ENCODE assay signal across 27 cellular contexts in the genomic region with DNA sequence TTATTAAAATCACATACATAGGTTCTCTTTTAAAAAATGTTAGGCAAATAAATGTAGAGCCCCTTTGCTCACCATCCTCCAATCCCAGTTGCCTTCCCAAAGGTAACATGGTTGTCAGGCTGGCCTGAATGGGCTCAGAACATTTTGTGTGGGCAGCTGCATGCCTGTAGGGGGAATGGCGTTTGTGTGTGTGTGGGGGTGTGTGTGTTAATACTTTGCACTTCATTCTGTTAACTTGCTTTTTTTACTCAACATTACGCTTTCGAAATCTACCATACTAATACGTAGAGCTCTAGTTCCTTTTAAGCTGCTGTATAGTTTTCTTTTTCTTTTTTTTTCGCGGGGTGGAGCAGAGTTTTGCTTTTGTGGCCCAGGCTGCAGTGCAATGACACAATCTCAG. TPM values are rescaled to one million over a fixed set of nuclear protein-coding genes. Genes with fewer than 3 reads are reported as not detected.
DNase-seq lines count a peak whose midpoint lies in the region; ATAC-seq, FAIRE-seq and TF ChIP-seq lines count a peak whose summit lies in the region.
"Had no signal": no experiment of that assay in that cellular context is flagged by ENCODE, and none has a peak within 500 bp of the region (broad histone marks: within the 10 kb centered on the region; RNA-seq: fewer than 3 reads in every experiment).

No MANE protein-coding gene starts in this region.

- no peak for TF ChIP-seq CTCF in SK-N-SH (IDR thresholded peaks at IDR 0.05)
- no peak for TF ChIP-seq CTCF in astrocyte (IDR thresholded peaks at IDR 0.05; ENCODE audit: insufficient read depth, low read depth, low read length)
- no peak for TF ChIP-seq CTCF in thoracic aorta (IDR thresholded peaks at IDR 0.05)
- no peak for TF ChIP-seq CTCF in progenitor cell of endocrine pancreas (IDR thresholded peaks at IDR 0.05; ENCODE audit: unreplicated experiment)
- TF ChIP-seq CTCF in BE2C (IDR thresholded peaks at IDR 0.05; ENCODE audit: low read depth, low read length), result no peak
- TF ChIP-seq CTCF in RWPE1 (conservative IDR thresholded peaks at IDR 0.05; ENCODE audit: low read depth), result no peak

- H3K9me3 ChIP-seq in SK-N-SH (no peaks in the 10 kb centered on the region), astrocyte (ENCODE audit: insufficient read depth, low read depth, low read length) (no peaks in the 10 kb centered on the region), thoracic aorta (no peaks in the 10 kb centered on the region), BE2C (no peaks in the 10 kb centered on the region)
- H3K9me3 ChIP-seq: Peyer's patch had no signal

- H3K79me2 ChIP-seq in SK-N-SH (ENCODE audit: insufficient read depth) (no peaks in the 10 kb centered on the region), astrocyte (ENCODE audit: insufficient read depth, low read length) (no peaks in the 10 kb centered on the region)

- H3K4me1 Mint-ChIP-seq in astrocyte (ENCODE audit: low read depth, unreplicated experiment) (peaks cover 12% of the 10 kb centered on the region), progenitor cell of endocrine pancreas (ENCODE audit: low read depth) (no peaks in the 10 kb centered on the region)
- H3K4me1 Mint-ChIP-seq: activated CD4-positive, alpha-beta T cell treated with anti-CD3 and anti-CD28 coated beads for 36 hours; natural killer cell had no signal

- H3K9me3 Mint-ChIP-seq in astrocyte (ENCODE audit: unreplicated experiment) (no peaks in the 10 kb centered on the region), progenitor cell of endocrine pancreas (ENCODE audit: low read depth) (no peaks in the 10 kb centered on the region)
- H3K9me3 Mint-ChIP-seq: activated naive CD8-positive, alpha-beta T cell treated with anti-CD3 and anti-CD28 coated beads, Interleukin-2, amount 50 U/mL, for 24 hours; activated T-cell treated with anti-CD3 and anti-CD28 coated beads, Interleukin-2, amount 50 U/mL, for 24 hours; brain; CD8-positive, alpha-beta memory T cell; HFFc6; natural killer cell had no signal

- DNase-seq in SK-N-SH (no peak), MV-4-11 (lab: John Stamatoyannopoulos, UW) (peak; percentile 62), astrocyte (ENCODE audit: low read depth) (no peak), thoracic aorta (ENCODE audit: low spot score) (no peak), progenitor cell of endocrine pancreas (ENCODE audit: low spot score, unreplicated experiment) (no peak), BE2C (no peak), RWPE1 (ENCODE audit: low spot score) (no peak)
- DNase-seq: 8988T; activated CD4-positive, alpha-beta T cell treated with anti-CD3 and anti-CD28 coated beads for 36 hours; activated gamma-delta T cell treated with Interleukin-2 at 50 U/mL for 16 hours; activated naive CD8-positive, alpha-beta T cell treated with anti-CD3 and anti-CD28 coated beads, Interleukin-2, amount 50 U/mL, for 24 hours; activated T-cell treated with anti-CD3 and anti-CD28 coated beads, Interleukin-2, amount 50 U/mL, for 24 hours; CD8-positive, alpha-beta memory T cell; DMS153; HFFc6; natural killer cell; NCI-H1105 treated with DMSO at 0.1 percent for 48 hours; NCI-H1930; NCI-H69; Peyer's patch had no signal

- peak overlapping the region; percentile 87; the same call in 1 of the 2 replicates for H2AFZ ChIP-seq in SK-N-SH (ENCODE audit: low read depth)
- no peak overlapping the region for H2AFZ ChIP-seq in astrocyte (ENCODE audit: low read depth, low read length)

- H4K20me1 ChIP-seq in SK-N-SH (ENCODE audit: insufficient read depth), result no peaks in the 10 kb centered on the region
- H4K20me1 ChIP-seq in astrocyte (ENCODE audit: insufficient read depth, low read length), result no peaks in the 10 kb centered on the region

- no peak for TF ChIP-seq RAD21 in SK-N-SH (IDR thresholded peaks at IDR 0.05; ENCODE audit: low read length)

- ATAC-seq in SK-N-SH treated with all-trans-retinoic acid at 6 μM for 48 hours (no peak), thoracic aorta (ENCODE audit: insufficient number of reproducible peaks, low FRiP score, low read depth) (no peak)
- ATAC-seq: activated CD4-positive, alpha-beta T cell treated with anti-CD3 and anti-CD28 coated beads for 36 hours; activated naive CD8-positive, alpha-beta T cell treated with anti-CD3 and anti-CD28 coated beads, Interleukin-2, amount 50 U/mL, for 24 hours; natural killer cell had no signal

- H3K9me2 ChIP-seq in SK-N-SH, result no peaks in the 10 kb centered on the region

- H3K27me3 Mint-ChIP-seq in astrocyte (ENCODE audit: low read depth, unreplicated experiment), result no peaks in the 10 kb centered on the region
- peaks cover 21% of the 10 kb centered on the region for H3K27me3 Mint-ChIP-seq in progenitor cell of endocrine pancreas

- no peak for FAIRE-seq in astrocyte (lab: Jason Lieb, UNC)
- FAIRE-seq: HepG2, islet of Langerhans had no signal

- H3K27me3 ChIP-seq in SK-N-SH (ENCODE audit: insufficient read depth), result no peaks in the 10 kb centered on the region
- no peaks in the 10 kb centered on the region for H3K27me3 ChIP-seq in astrocyte (ENCODE audit: insufficient read depth, low read length)
- no peaks in the 10 kb centered on the region for H3K27me3 ChIP-seq in thoracic aorta (replicated peaks; ENCODE audit: insufficient read depth)
- H3K27me3 ChIP-seq in BE2C, result no peaks in the 10 kb centered on the region

- H3K4me3 ChIP-seq in SK-N-SH (ENCODE audit: low read depth in 2 of 2, low read length in 1 of 2), result no peak overlapping the region
- H3K4me3 ChIP-seq in astrocyte (ENCODE audit: insufficient read depth, low read depth, low read length), result no peak overlapping the region
- H3K4me3 ChIP-seq in thoracic aorta, result no peak overlapping the region
- no peak overlapping the region for H3K4me3 ChIP-seq in BE2C (ENCODE audit: low read depth, low read length)
- H3K4me3 ChIP-seq: Peyer's patch, SK-N-MC had no signal

- no peak overlapping the region for H3K9ac ChIP-seq in SK-N-SH
- H3K9ac ChIP-seq in astrocyte (ENCODE audit: low read length), result no peak overlapping the region

- H3K36me3 Mint-ChIP-seq in astrocyte (ENCODE audit: low read depth, unreplicated experiment) (peaks cover 14% of the 10 kb centered on the region), progenitor cell of endocrine pancreas (ENCODE audit: insufficient read depth) (no peaks in the 10 kb centered on the region)
- H3K36me3 Mint-ChIP-seq: brain, natural killer cell had no signal

- 96% methylated on average over 6 of the region's 6 CpGs for WGBS in SK-N-SH (ENCODE audit: low lambda C conversion rate)

- H3F3A ChIP-seq in SK-N-SH (replicated peaks; ENCODE audit: insufficient read depth), result peaks cover 16% of the 10 kb centered on the region

- no peaks in the 10 kb centered on the region for H3K36me3 ChIP-seq in SK-N-SH (replicated peaks in 1 of 2; ENCODE audit: control insufficient read depth in 1 of 2, insufficient read depth in 2 of 2, low read length in 1 of 2)
- no peaks in the 10 kb centered on the region for H3K36me3 ChIP-seq in astrocyte (ENCODE audit: insufficient read depth, low read length)
- no peaks in the 10 kb centered on the region for H3K36me3 ChIP-seq in thoracic aorta
- H3K36me3 ChIP-seq in BE2C, result no peaks in the 10 kb centered on the region
- H3K36me3 ChIP-seq: Peyer's patch had no signal

- H3K27ac ChIP-seq in SK-N-SH (ENCODE audit: low read depth in 2 of 2, low read length in 1 of 2) (peak overlapping the region in 1 of 2 experiments; percentile 80; a peak in 1 of 4 replicates), astrocyte (ENCODE audit: low read depth, low read length) (no peak overlapping the region), thoracic aorta (peak overlapping the region; percentile 80 to 88), RWPE1 (no peak overlapping the region)
- H3K27ac ChIP-seq: HL-60, SK-N-MC had no signal

- H3K27ac Mint-ChIP-seq in astrocyte (ENCODE audit: unreplicated experiment) (peak overlapping the region; percentile 56), progenitor cell of endocrine pancreas (no peak overlapping the region)
- H3K27ac Mint-ChIP-seq: activated CD4-positive, alpha-beta T cell treated with anti-CD3 and anti-CD28 coated beads for 36 hours; activated naive CD8-positive, alpha-beta T cell treated with anti-CD3 and anti-CD28 coated beads, Interleukin-2, amount 50 U/mL, for 24 hours; activated T-cell treated with anti-CD3 and anti-CD28 coated beads, Interleukin-2, amount 50 U/mL, for 24 hours; CD8-positive, alpha-beta memory T cell; natural killer cell had no signal

- H3K4me1 ChIP-seq in SK-N-SH (ENCODE audit: control insufficient read depth in 1 of 2, insufficient read depth in 2 of 2, low read depth in 1 of 2, low read length in 1 of 2), result peaks cover 13 to 23% of the 10 kb centered on the region in 2 experiments; a peak in 2 of 4 replicates
- H3K4me1 ChIP-seq in astrocyte (ENCODE audit: insufficient read depth, low read length), result peaks cover 22% of the 10 kb centered on the region
- H3K4me1 ChIP-seq in thoracic aorta (ENCODE audit: control insufficient read depth in 1 of 2, low read depth in 2 of 2), result peaks cover 22 to 53% of the 10 kb centered on the region in 2 donors
- H3K4me1 ChIP-seq in BE2C, result no peaks in the 10 kb centered on the region

- TF ChIP-seq EP300 in SK-N-SH (IDR thresholded peaks at IDR 0.05; ENCODE audit: borderline replicate concordance in 1 of 2, low read depth in 1 of 2, low read length in 1 of 2), result no peak

- CTCF ChIA-PET in SK-N-SH (lab: Yijun Ruan, JAX) (interaction anchor here (0.7 to 4.3 kb wide), 3 partner anchors 25 to 114 kb away, joined by 3 to 32 read pairs (median 8); partner anchors contain the start of gene RBM22), RWPE1 (lab: Yijun Ruan, JAX) (no interaction called here)

- POLR2A ChIA-PET in SK-N-SH (lab: Yijun Ruan, JAX), result no interaction called here
- POLR2A ChIA-PET in RWPE1 (lab: Yijun Ruan, JAX; ENCODE audit: low non-redundant PET), result no interaction called here

- H3K4me3 Mint-ChIP-seq in astrocyte (ENCODE audit: unreplicated experiment), result no peak overlapping the region
- no peak overlapping the region for H3K4me3 Mint-ChIP-seq in progenitor cell of endocrine pancreas (ENCODE audit: low read depth)
- H3K4me3 Mint-ChIP-seq: activated CD4-positive, alpha-beta T cell treated with anti-CD3 and anti-CD28 coated beads for 36 hours; activated naive CD8-positive, alpha-beta T cell treated with anti-CD3 and anti-CD28 coated beads, Interleukin-2, amount 50 U/mL, for 24 hours; activated T-cell treated with anti-CD3 and anti-CD28 coated beads, Interleukin-2, amount 50 U/mL, for 24 hours; CD8-positive, alpha-beta memory T cell; HFFc6; natural killer cell had no signal

- H3K4me2 ChIP-seq in SK-N-SH, result peak overlapping the region; percentile 55; the same call in 1 of the 2 replicates
- H3K4me2 ChIP-seq in astrocyte (ENCODE audit: low read length), result no peak overlapping the region

RNA-seq across cellular contexts. Expression of gene MYOZ3, which starts 14.0 kb away (rescaled TPM):
- polyA plus RNA-seq in SK-N-SH (2012; rRNA removed), result 0.26 and 0.41 TPM in 2 replicates
- polyA plus RNA-seq in SK-N-SH (2012; cell fraction: cytosol; rRNA removed), result 0.31 and 0.35 TPM in 2 replicates
- polyA plus RNA-seq in SK-N-SH (2012; cell fraction: nucleus; rRNA removed), result 0.48 and 0.67 TPM in 2 replicates
- total RNA-seq in astrocyte (5.5 and 9.4 TPM in 2 replicates), thoracic aorta (1 to 10 TPM in 1 of 2 donors, under 1 TPM in 1; 0.81 to 2.8 TPM), progenitor cell of endocrine pancreas (2.9 and 3.1 TPM in 2 replicates)
- polyA plus RNA-seq in BE2C (2012; ENCODE audit: insufficient read depth, insufficient read length, low read depth), result 1.4 TPM
- total RNA-seq: CD8-positive, alpha-beta memory T cell; HepG2; mononuclear cell; natural killer cell had no signal
- polyA plus RNA-seq: CD8-positive, alpha-beta memory T cell had no signal

RNA-seq across cellular contexts. Expression of gene RBM22, which starts 25.8 kb away (rescaled TPM):
- 30.7 and 41.0 TPM in 2 replicates for polyA plus RNA-seq in SK-N-SH (2012; rRNA removed)
- 27.2 and 30.1 TPM in 2 replicates for polyA plus RNA-seq in SK-N-SH (2012; cell fraction: cytosol; rRNA removed)
- 39.9 and 65.8 TPM in 2 replicates for polyA plus RNA-seq in SK-N-SH (2012; cell fraction: nucleus; rRNA removed)
- total RNA-seq in astrocyte, result 42.0 and 47.4 TPM in 2 replicates
- total RNA-seq in thoracic aorta, result 10 to 100 TPM; 37.8 to 46.5 TPM
- 58.1 and 59.1 TPM in 2 replicates for total RNA-seq in progenitor cell of endocrine pancreas
- polyA plus RNA-seq in BE2C (2012; ENCODE audit: insufficient read depth, insufficient read length, low read depth), result 125 TPM

RNA-seq across cellular contexts. Expression of gene SYNPO, which starts 34.6 kb away (rescaled TPM):
- 3.0 and 5.1 TPM in 2 replicates for polyA plus RNA-seq in SK-N-SH (2012; rRNA removed)
- 3.3 and 4.5 TPM in 2 replicates for polyA plus RNA-seq in SK-N-SH (2012; cell fraction: cytosol; rRNA removed)
- polyA plus RNA-seq in SK-N-SH (2012; cell fraction: nucleus; rRNA removed), result 9.8 and 14.0 TPM in 2 replicates
- total RNA-seq in astrocyte (40.2 and 68.9 TPM in 2 replicates), thoracic aorta (100 to 1,000 TPM; 191 to 226 TPM), progenitor cell of endocrine pancreas (1.4 and 1.5 TPM in 2 replicates)
- polyA plus RNA-seq in BE2C (2012; ENCODE audit: insufficient read depth, insufficient read length, low read depth), result 35.2 TPM
- polyA plus RNA-seq: CD8-positive, alpha-beta memory T cell had no signal

Comparison
In these comparisons a context has a peak if more than half of its experiments do, and no peak if none do; other contexts are left out.
1. H3K27ac ChIP-seq: peak in thoracic aorta (2 of 2); none in astrocyte (single experiment) and RWPE1 (single experiment).
2. RNA of gene SYNPO, which starts 34.6 kb away (total RNA-seq): 191 to 226 TPM in thoracic aorta and 40.2 to 68.9 TPM in astrocyte; 1.4 to 1.5 TPM in progenitor cell of endocrine pancreas; every median in the first group is over 10 times any median in the second.